14 cellular contexts compared by ENCODE assay signal in the genomic region with DNA sequence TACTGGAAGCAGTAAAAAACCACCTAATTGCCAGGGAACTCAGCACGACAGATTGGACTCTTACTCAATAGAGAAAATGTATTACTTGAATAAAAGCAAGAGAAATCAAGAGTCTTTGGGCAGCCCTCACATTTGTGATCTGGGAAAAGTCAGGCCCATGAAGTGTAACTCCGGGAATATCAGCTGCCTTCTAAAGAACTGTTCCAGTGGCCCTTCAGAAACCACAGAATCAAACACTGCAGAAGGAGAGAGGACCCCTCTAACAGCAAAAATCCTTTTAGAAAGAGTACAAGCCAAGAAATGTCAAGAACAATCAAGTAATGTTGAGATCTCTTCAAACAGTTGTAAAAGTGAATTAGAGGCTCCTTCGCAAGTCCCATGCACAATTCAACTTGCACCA.
DNase-seq lines count a peak whose midpoint lies in the region; ATAC-seq and TF ChIP-seq lines count a peak whose summit lies in the region.
"Had no signal": no experiment of that assay in that cellular context is flagged by ENCODE, and none has a peak within 500 bp of the region (broad histone marks: within the 10 kb centered on the region; RNA-seq: fewer than 3 reads in every experiment).

No MANE protein-coding gene starts in this region.

- H3K9me3 ChIP-seq in left lung (no peaks in the 10 kb centered on the region), upper lobe of right lung (no peaks in the 10 kb centered on the region)
- H3K9me3 ChIP-seq: HAP-1 had no signal

- no peak overlapping the region for H3K4me3 ChIP-seq in left lung
- no peak overlapping the region for H3K4me3 ChIP-seq in upper lobe of right lung
- H3K4me3 ChIP-seq: HAP-1 had no signal

- DNase-seq in DMS79 treated with DMSO at 0.1 percent for 48 hours (lab: John Stamatoyannopoulos, UW) = peak; percentile 59
- DNase-seq in left lung = no peak
- no peak for DNase-seq in upper lobe of right lung
- no peak for DNase-seq in activated naive CD4-positive, alpha-beta T cell (lab: John Stamatoyannopoulos, UW)
- DNase-seq in inferior parietal cortex (ENCODE audit: extremely low spot score) = no peak
- DNase-seq: C1 segment of cervical spinal cord; Calu3; CD4-positive, alpha-beta memory T cell; COR-L47; DMS153; HFFc6 had no signal

- H3K27ac ChIP-seq in VCaP (peak overlapping the region; percentile 64), left lung (no peak overlapping the region), upper lobe of right lung (no peak overlapping the region)

- H3K4me1 ChIP-seq in left lung (no peaks in the 10 kb centered on the region), upper lobe of right lung (no peaks in the 10 kb centered on the region)

- TF ChIP-seq CTCF in VCaP (conservative IDR thresholded peaks at IDR 0.05) (no peak), left lung (IDR thresholded peaks at IDR 0.05) (no peak), upper lobe of right lung (IDR thresholded peaks at IDR 0.05) (no peak)

- no peaks in the 10 kb centered on the region for H3K36me3 ChIP-seq in left lung
- H3K36me3 ChIP-seq in upper lobe of right lung = no peaks in the 10 kb centered on the region
- H3K36me3 ChIP-seq: HAP-1 had no signal

- ATAC-seq in left lung = peak; percentile 97
- peak; percentile 53 for ATAC-seq in upper lobe of right lung
- ATAC-seq in GM21390 (IDR thresholded peaks at IDR 0.05; ENCODE audit: unreplicated experiment) = no peak

- intact Hi-C loops in left lung (cut with DNase I) (no loop called here), upper lobe of right lung (cut with DNase I) (no loop called here)

- H3K27me3 ChIP-seq in left lung (peaks cover 4 to 8% of the 10 kb centered on the region in 2 donors), upper lobe of right lung (no peaks in the 10 kb centered on the region)
